9 cellular contexts compared by ENCODE assay signal in the genomic region with DNA sequence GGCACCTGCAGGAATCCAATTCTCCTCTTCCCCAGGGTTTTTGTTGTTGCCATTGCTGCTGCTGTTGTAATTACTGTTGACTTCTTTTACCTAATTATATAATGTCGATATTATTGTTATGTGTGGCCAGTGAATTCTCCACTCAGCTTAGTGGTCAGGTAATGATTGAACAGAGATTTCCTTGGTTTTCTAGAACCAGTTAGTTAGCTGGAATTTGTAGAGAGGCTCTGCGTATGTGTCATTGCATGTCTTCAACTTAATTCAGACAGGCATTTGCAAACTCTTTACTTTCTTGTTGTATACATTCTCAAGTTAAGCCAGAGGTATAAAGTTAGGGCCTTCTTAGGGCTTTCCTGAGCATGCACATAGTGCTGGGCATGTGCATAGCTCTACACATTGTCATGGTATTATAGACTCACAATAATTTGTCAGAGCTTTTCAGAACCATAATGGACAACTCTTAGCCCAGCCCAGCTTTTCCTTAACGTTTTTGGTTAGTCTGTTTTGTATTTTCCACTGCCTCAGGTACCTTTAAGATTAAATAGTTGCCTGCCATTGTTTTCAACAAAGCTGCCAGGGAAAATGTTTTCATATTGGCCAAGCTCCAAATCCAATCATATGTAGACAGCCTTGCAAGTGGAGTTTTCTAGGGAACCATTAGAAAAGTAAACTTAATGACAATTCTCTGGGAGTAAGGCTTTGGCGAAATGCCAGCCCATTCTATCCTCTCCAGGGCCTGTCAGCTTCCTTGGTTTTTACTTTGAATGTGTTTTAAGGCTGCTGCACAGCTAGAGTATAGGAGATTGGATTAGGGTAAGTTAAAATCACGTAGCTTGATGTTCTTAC.
DNase-seq lines count a peak whose midpoint lies in the region; ATAC-seq and TF ChIP-seq lines count a peak whose summit lies in the region.
"Had no signal": no experiment of that assay in that cellular context is flagged by ENCODE, and none has a peak within 500 bp of the region (broad histone marks: within the 10 kb centered on the region; RNA-seq: fewer than 3 reads in every experiment).

No MANE protein-coding gene starts in this region.

- no peak overlapping the region for H3K4me3 Mint-ChIP-seq in activated T-cell treated with anti-CD3 and anti-CD28 coated beads, Interleukin-2, amount 50 U/mL, for 72 hours
- H3K4me3 Mint-ChIP-seq in stimulated activated effector memory CD8-positive, alpha-beta T cell treated with anti-CD3 and anti-CD28 coated beads, Interleukin-12 subunit alpha, Interleukin-12 subunit beta, amount 100 ng/mL, for 72 hours: no peak overlapping the region

- peaks cover 26% of the 10 kb centered on the region for H3K4me1 Mint-ChIP-seq in activated T-cell treated with anti-CD3 and anti-CD28 coated beads, Interleukin-2, amount 50 U/mL, for 72 hours (ENCODE audit: low read depth)
- H3K4me1 Mint-ChIP-seq in stimulated activated effector memory CD8-positive, alpha-beta T cell treated with anti-CD3 and anti-CD28 coated beads, Interleukin-12 subunit alpha, Interleukin-12 subunit beta, amount 100 ng/mL, for 72 hours: peaks cover 39% of the 10 kb centered on the region

- peaks cover 0 to 4% of the 10 kb centered on the region in 2 donors for H3K36me3 Mint-ChIP-seq in activated T-cell treated with anti-CD3 and anti-CD28 coated beads, Interleukin-2, amount 50 U/mL, for 72 hours (ENCODE audit: insufficient read depth in 2 of 2)
- H3K36me3 Mint-ChIP-seq in stimulated activated effector memory CD8-positive, alpha-beta T cell treated with anti-CD3 and anti-CD28 coated beads, Interleukin-12 subunit alpha, Interleukin-12 subunit beta, amount 100 ng/mL, for 72 hours: peaks cover 50% of the 10 kb centered on the region
- peaks cover 0 to 8% of the 10 kb centered on the region in 2 donors for H3K36me3 Mint-ChIP-seq in activated naive CD4-positive, alpha-beta T cell treated with anti-CD3 and anti-CD28 coated beads, Interleukin-2, amount 50 U/mL, for 72 hours

- H3K4me3 ChIP-seq in lower leg skin (ENCODE audit: low read depth, poor library complexity, severe bottlenecking): no peak overlapping the region

- 55% methylated on average over 5 of the region's 5 CpGs for WGBS in lower leg skin, 2 donors

- TF ChIP-seq CTCF in lower leg skin (IDR thresholded peaks at IDR 0.05): no peak

- TF ChIP-seq POLR2A in lower leg skin (IDR thresholded peaks at IDR 0.05): no peak

- H3K27ac Mint-ChIP-seq in activated T-cell treated with anti-CD3 and anti-CD28 coated beads, Interleukin-2, amount 50 U/mL, for 72 hours: peak overlapping the region; percentile 54
- H3K27ac Mint-ChIP-seq in stimulated activated effector memory CD8-positive, alpha-beta T cell treated with anti-CD3 and anti-CD28 coated beads, Interleukin-12 subunit alpha, Interleukin-12 subunit beta, amount 100 ng/mL, for 72 hours: peak overlapping the region; percentile 78
- H3K27ac Mint-ChIP-seq in activated naive CD4-positive, alpha-beta T cell treated with anti-CD3 and anti-CD28 coated beads, Interleukin-2, amount 50 U/mL, for 72 hours: peak overlapping the region in 1 of 2 donors; percentile 39

- no peak for ATAC-seq in activated T-cell treated with anti-CD3 and anti-CD28 coated beads, Interleukin-2, amount 50 U/mL, for 72 hours (replicated peaks in 1 of 2)
- ATAC-seq in stimulated activated effector memory CD8-positive, alpha-beta T cell treated with anti-CD3 and anti-CD28 coated beads, Interleukin-12 subunit alpha, Interleukin-12 subunit beta, amount 100 ng/mL, for 72 hours: no peak
- no peak for ATAC-seq in activated naive CD4-positive, alpha-beta T cell treated with anti-CD3 and anti-CD28 coated beads, Interleukin-2, amount 50 U/mL, for 72 hours
- ATAC-seq: HCT116 had no signal

- no peaks in the 10 kb centered on the region for H3K27me3 Mint-ChIP-seq in activated T-cell treated with anti-CD3 and anti-CD28 coated beads, Interleukin-2, amount 50 U/mL, for 72 hours (ENCODE audit: low read depth)

- no peak for DNase-seq in activated T-cell treated with anti-CD3 and anti-CD28 coated beads, Interleukin-2, amount 50 U/mL, for 72 hours
- no peak for DNase-seq in activated T-cell treated with anti-CD3 and anti-CD28 coated beads, Interleukin-2, amount 50 U/mL, for 48 hours
- DNase-seq in NCI-H82 (lab: John Stamatoyannopoulos, UW) (peak; percentile 79), fibroblast of gingiva (ENCODE audit: low read depth) (peak; percentile 1), lower leg skin (ENCODE audit: low spot score in 2 of 2) (no peak)
- DNase-seq in stimulated activated effector memory CD8-positive, alpha-beta T cell treated with anti-CD3 and anti-CD28 coated beads, Interleukin-12 subunit alpha, Interleukin-12 subunit beta, amount 100 ng/mL, for 72 hours (ENCODE audit: low spot score in 2 of 2): no peak
- no peak for DNase-seq in activated naive CD4-positive, alpha-beta T cell treated with anti-CD3 and anti-CD28 coated beads, Interleukin-2, amount 50 U/mL, for 16 hours
- DNase-seq in activated naive CD4-positive, alpha-beta T cell treated with anti-CD3 and anti-CD28 coated beads, Interleukin-2, amount 50 U/mL, for 72 hours (ENCODE audit: low spot score in 2 of 2): no peak

- no peaks in the 10 kb centered on the region for H3K9me3 Mint-ChIP-seq in activated T-cell treated with anti-CD3 and anti-CD28 coated beads, Interleukin-2, amount 50 U/mL, for 72 hours
- no peaks in the 10 kb centered on the region for H3K9me3 Mint-ChIP-seq in stimulated activated effector memory CD8-positive, alpha-beta T cell treated with anti-CD3 and anti-CD28 coated beads, Interleukin-12 subunit alpha, Interleukin-12 subunit beta, amount 100 ng/mL, for 72 hours
- H3K9me3 Mint-ChIP-seq in activated naive CD4-positive, alpha-beta T cell treated with anti-CD3 and anti-CD28 coated beads, Interleukin-2, amount 50 U/mL, for 72 hours: no peaks in the 10 kb centered on the region

- intact Hi-C loops in lower leg skin (cut with DNase I; ENCODE audit: low total_unique reads): no loop called here

Comparison
In these comparisons a context has a peak if more than half of its experiments do, and no peak if none do; other contexts are left out.
1. DNase-seq: peak in NCI-H82 (single experiment) and fibroblast of gingiva (single experiment); none in activated T-cell treated with anti-CD3 and anti-CD28 coated beads, Interleukin-2, amount 50 U/mL, for 72 hours (0 of 2), activated T-cell treated with anti-CD3 and anti-CD28 coated beads, Interleukin-2, amount 50 U/mL, for 48 hours (0 of 2), stimulated activated effector memory CD8-positive, alpha-beta T cell treated with anti-CD3 and anti-CD28 coated beads, Interleukin-12 subunit alpha, Interleukin-12 subunit beta, amount 100 ng/mL, for 72 hours (0 of 2), lower leg skin (0 of 2), activated naive CD4-positive, alpha-beta T cell treated with anti-CD3 and anti-CD28 coated beads, Interleukin-2, amount 50 U/mL, for 16 hours (single experiment) and activated naive CD4-positive, alpha-beta T cell treated with anti-CD3 and anti-CD28 coated beads, Interleukin-2, amount 50 U/mL, for 72 hours (0 of 2).